In the genomic region with DNA sequence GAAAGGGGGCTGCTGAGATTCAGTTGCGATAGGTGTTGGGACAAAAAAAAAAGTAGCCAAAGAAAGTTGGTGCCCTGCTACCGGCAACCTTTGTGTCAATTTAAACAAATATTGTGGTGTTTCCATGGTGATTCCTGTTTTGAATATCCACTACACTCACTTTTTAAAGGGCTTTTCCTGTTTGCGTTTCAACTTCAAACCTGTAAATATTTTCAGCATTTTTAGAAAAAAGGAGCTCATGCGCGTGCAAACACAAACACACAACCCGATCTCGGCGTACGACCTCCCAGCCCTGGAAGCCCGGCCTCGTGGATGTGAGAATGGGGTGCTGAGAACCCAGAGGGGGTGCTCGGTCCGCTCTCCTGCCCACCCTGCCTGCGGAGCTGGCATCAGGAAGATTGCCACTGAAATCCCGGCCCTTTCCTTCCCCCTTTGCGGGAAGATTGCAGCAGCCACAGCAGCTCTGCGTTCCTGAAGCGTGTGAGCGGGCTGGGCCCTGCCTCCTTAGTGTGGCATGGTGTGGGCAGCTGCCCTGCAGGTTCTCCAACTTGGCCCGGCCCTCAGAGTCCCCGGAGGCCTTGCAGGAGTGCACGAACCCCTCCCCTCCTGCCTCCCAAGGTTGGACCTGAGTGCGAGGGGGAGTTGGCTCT, we compare ENCODE assay signal across 15 cellular contexts. TPM values are rescaled to one million over a fixed set of nuclear protein-coding genes. Genes with fewer than 3 reads are reported as not detected.
DNase-seq lines count a peak whose midpoint lies in the region; ATAC-seq and TF ChIP-seq lines count a peak whose summit lies in the region.
"Had no signal": no experiment of that assay in that cellular context is flagged by ENCODE, and none has a peak within 500 bp of the region (broad histone marks: within the 10 kb centered on the region; RNA-seq: fewer than 3 reads in every experiment).

No MANE protein-coding gene starts in this region.

- H2AFZ ChIP-seq in PC-3 (ENCODE audit: low read length): peak overlapping the region; percentile 72

- CTCF ChIA-PET in Calu3 (lab: Charles Lee) (interaction anchor here (0.5 to 1.0 kb wide), 4 partner anchors 12 to 124 kb away, joined by 3 to 6 read pairs (median 4); no protein-coding TSS in a partner anchor), PC-3 (lab: Charles Lee) (no interaction called here)

- H3K27me3 ChIP-seq in PC-3 (ENCODE audit: low read length) (no peaks in the 10 kb centered on the region), right cardiac atrium (ENCODE audit: control insufficient read depth, insufficient read depth) (no peaks in the 10 kb centered on the region), psoas muscle (ENCODE audit: insufficient read depth in 3 of 3, low read length in 2 of 3) (no peaks in the 10 kb centered on the region)

- H3K9me3 Mint-ChIP-seq in Calu3 (ENCODE audit: low read depth, unreplicated experiment): no peaks in the 10 kb centered on the region
- H3K9me3 Mint-ChIP-seq: activated T-cell treated with anti-CD3 and anti-CD28 coated beads, Interleukin-2, amount 50 U/mL, for 72 hours; naive thymus-derived CD8-positive, alpha-beta T cell had no signal

- H3K4me3 Mint-ChIP-seq in Calu3 (ENCODE audit: low read depth, unreplicated experiment): peak overlapping the region; percentile 44
- H3K4me3 Mint-ChIP-seq: activated T-cell treated with anti-CD3 and anti-CD28 coated beads, Interleukin-2, amount 50 U/mL, for 72 hours; naive thymus-derived CD8-positive, alpha-beta T cell had no signal

- H3K4me2 ChIP-seq in PC-3 (ENCODE audit: low read length): peak overlapping the region; percentile 77

- H3K9ac ChIP-seq in PC-3 (ENCODE audit: low read length): peak overlapping the region; percentile 60

- H3K79me2 ChIP-seq in PC-3 (ENCODE audit: low read length): no peaks in the 10 kb centered on the region

- BruUV-seq in Calu3 (replicated peaks; lab: Mats Ljungman, UMichigan) (no TSS peak), PC-3 (replicated peaks; lab: Mats Ljungman, UMichigan) (no TSS peak)

- H3K36me3 Mint-ChIP-seq in Calu3 (ENCODE audit: insufficient read depth, unreplicated experiment): peaks cover 6% of the 10 kb centered on the region
- H3K36me3 Mint-ChIP-seq: naive thymus-derived CD8-positive, alpha-beta T cell had no signal

- ATAC-seq in PC-3 (peak; percentile 73), right cardiac atrium (peak; percentile 19 to 25), psoas muscle (peak; percentile 25 to 45 (median 42)), GM18502 (IDR thresholded peaks at IDR 0.05; ENCODE audit: poor library complexity, unreplicated experiment) (no peak), GM19328 (IDR thresholded peaks at IDR 0.05; ENCODE audit: unreplicated experiment) (no peak)
- ATAC-seq: activated CD4-positive, CD25-positive, alpha-beta regulatory T cell treated with anti-CD3 and anti-CD28 coated beads, Interleukin-2, amount 50 U/mL, for 24 hours; activated T-cell treated with anti-CD3 and anti-CD28 coated beads, Interleukin-2, amount 50 U/mL, for 72 hours; naive thymus-derived CD8-positive, alpha-beta T cell had no signal

- H3K27ac Mint-ChIP-seq in Calu3 (ENCODE audit: unreplicated experiment): peak overlapping the region; percentile 63
- H3K27ac Mint-ChIP-seq: activated T-cell treated with anti-CD3 and anti-CD28 coated beads, Interleukin-2, amount 50 U/mL, for 72 hours; naive thymus-derived CD8-positive, alpha-beta T cell had no signal

- POLR2A ChIA-PET in PC-3 (lab: Charles Lee; ENCODE audit: unreplicated experiment): no interaction called here

- H3K27me3 Mint-ChIP-seq in Calu3 (ENCODE audit: unreplicated experiment): no peaks in the 10 kb centered on the region

- H3K9me3 ChIP-seq in PC-3 (ENCODE audit: low read length): no peaks in the 10 kb centered on the region
- H3K9me3 ChIP-seq in right cardiac atrium (ENCODE audit: control insufficient read depth, low read length): no peaks in the 10 kb centered on the region
- H3K9me3 ChIP-seq in psoas muscle: no peaks in the 10 kb centered on the region

- H3K9me2 ChIP-seq in PC-3 (replicated peaks; ENCODE audit: low read length): no peaks in the 10 kb centered on the region

- H3K27ac ChIP-seq in PC-3 (ENCODE audit: low read length): peak overlapping the region; percentile 80
- H3K27ac ChIP-seq in right cardiac atrium (ENCODE audit: low read length): peak overlapping the region; percentile 62
- peak overlapping the region; percentile 60 for H3K27ac ChIP-seq in psoas muscle

- no peak for TF ChIP-seq CTCF in Calu3 (IDR thresholded peaks at IDR 0.05; ENCODE audit: unreplicated experiment)
- no peak for TF ChIP-seq CTCF in PC-3 (conservative IDR thresholded peaks at IDR 0.05; ENCODE audit: low read depth, low read length)
- no peak for TF ChIP-seq CTCF in psoas muscle (IDR thresholded peaks at IDR 0.05)

- no peaks in the 10 kb centered on the region for H4K20me1 ChIP-seq in PC-3 (ENCODE audit: low read length)

- H3K4me3 ChIP-seq in PC-3 (ENCODE audit: low read length): peak overlapping the region; percentile 51; the same call in 1 of the 2 replicates
- no peak overlapping the region for H3K4me3 ChIP-seq in right cardiac atrium (ENCODE audit: low read length)
- peak overlapping the region; percentile 30 for H3K4me3 ChIP-seq in psoas muscle

- H3K36me3 ChIP-seq in PC-3 (ENCODE audit: low read depth, low read length): no peaks in the 10 kb centered on the region
- H3K36me3 ChIP-seq in psoas muscle (ENCODE audit: insufficient read depth in 1 of 2, low read depth in 1 of 2): peaks cover 0 to 14% of the 10 kb centered on the region in 2 donors

- DNase-seq in Calu3 (peak; percentile 60), PC-3 (peak; percentile 67), right cardiac atrium (peak in 2 of 3 donors; percentile 45 to 65), psoas muscle (no peak), NK-92 (lab: John Stamatoyannopoulos, UW; ENCODE audit: unreplicated experiment) (no peak), AG20443 (ENCODE audit: low spot score) (no peak)
- DNase-seq: activated T-cell treated with anti-CD3 and anti-CD28 coated beads, Interleukin-2, amount 50 U/mL, for 72 hours; DND-41; naive thymus-derived CD8-positive, alpha-beta T cell; NCI-H1436; NK-92 treated with Interleukin-12 subunit alpha and Interleukin-12 subunit beta, amount 100 ng/mL, for 24 hours; stimulated activated CD4-positive, alpha-beta T cell treated with anti-CD3 and anti-CD28 coated beads, Interleukin-12 subunit alpha, Interleukin-12 subunit beta, amount 100 ng/mL, for 4 hours had no signal

- H3K4me1 Mint-ChIP-seq in Calu3 (ENCODE audit: low read depth, unreplicated experiment): peaks cover 34% of the 10 kb centered on the region

- WGBS in right cardiac atrium: 47% methylated on average over 23 of the region's 23 CpGs
- 50 to 58% (median 50%) methylated on average over 23 of the region's 23 CpGs for WGBS in psoas muscle, 3 donors

- H3K4me1 ChIP-seq in PC-3 (ENCODE audit: insufficient read depth, low read length) (peaks cover 45% of the 10 kb centered on the region), right cardiac atrium (ENCODE audit: control insufficient read depth, insufficient read depth, low read length) (peaks cover 43% of the 10 kb centered on the region), psoas muscle (peaks cover 75% of the 10 kb centered on the region)

- H3F3A ChIP-seq in PC-3 (ENCODE audit: low read length, unreplicated experiment): no peaks in the 10 kb centered on the region

- intact Hi-C loops in Calu3 (cut with micrococcal nuclease; ENCODE audit: unreplicated experiment) (loop anchor here (2.0 kb wide), 1 partner anchor 15 kb away; no protein-coding TSS in a partner anchor), PC-3 (cut with micrococcal nuclease) (loop anchor here (2.0 kb wide), 1 partner anchor 17 kb away; no protein-coding TSS in a partner anchor), right cardiac atrium (cut with DNase I) (no loop called here), psoas muscle (cut with DNase I) (no loop called here)

RNA-seq across cellular contexts. Expression of gene CASZ1, which starts 34.8 kb away (rescaled TPM):
- total RNA-seq in Calu3 (2022) (12.6 and 16.5 TPM in 2 replicates), PC-3 (2014; rRNA removed) (12.8 and 21.4 TPM in 2 replicates), right cardiac atrium (10 to 100 TPM; 51.0 to 98.9 (median 59.2) TPM), psoas muscle (10 to 100 TPM; 53.1 to 83.3 (median 60.8) TPM)
- polyA plus RNA-seq in right cardiac atrium (24.2 TPM), psoas muscle (10 to 100 TPM in 2 of 3 donors, 1 to 10 TPM in 1; 2.6 to 23.7 (median 11.0) TPM)

Comparison
In these comparisons a context has a peak if more than half of its experiments do, and no peak if none do; other contexts are left out.
1. DNase-seq: peak in Calu3 (single experiment), PC-3 (single experiment) and right cardiac atrium (2 of 3); none in psoas muscle (0 of 2), NK-92 (single experiment) and AG20443 (single experiment).
2. ATAC-seq: peak in PC-3 (single experiment), right cardiac atrium (2 of 2) and psoas muscle (4 of 4); none in GM18502 (single experiment) and GM19328 (single experiment).
3. intact Hi-C loops: an anchor here in Calu3 (2.0 kb wide) and PC-3 (2.0 kb wide); none called in right cardiac atrium and psoas muscle.
4. Peak in every context shown above with its lines, with median percentiles within 50 percentile points of each other: H3K27ac ChIP-seq.